Comparison of ENCODE assay signal across 8 cellular contexts in the genomic region with DNA sequence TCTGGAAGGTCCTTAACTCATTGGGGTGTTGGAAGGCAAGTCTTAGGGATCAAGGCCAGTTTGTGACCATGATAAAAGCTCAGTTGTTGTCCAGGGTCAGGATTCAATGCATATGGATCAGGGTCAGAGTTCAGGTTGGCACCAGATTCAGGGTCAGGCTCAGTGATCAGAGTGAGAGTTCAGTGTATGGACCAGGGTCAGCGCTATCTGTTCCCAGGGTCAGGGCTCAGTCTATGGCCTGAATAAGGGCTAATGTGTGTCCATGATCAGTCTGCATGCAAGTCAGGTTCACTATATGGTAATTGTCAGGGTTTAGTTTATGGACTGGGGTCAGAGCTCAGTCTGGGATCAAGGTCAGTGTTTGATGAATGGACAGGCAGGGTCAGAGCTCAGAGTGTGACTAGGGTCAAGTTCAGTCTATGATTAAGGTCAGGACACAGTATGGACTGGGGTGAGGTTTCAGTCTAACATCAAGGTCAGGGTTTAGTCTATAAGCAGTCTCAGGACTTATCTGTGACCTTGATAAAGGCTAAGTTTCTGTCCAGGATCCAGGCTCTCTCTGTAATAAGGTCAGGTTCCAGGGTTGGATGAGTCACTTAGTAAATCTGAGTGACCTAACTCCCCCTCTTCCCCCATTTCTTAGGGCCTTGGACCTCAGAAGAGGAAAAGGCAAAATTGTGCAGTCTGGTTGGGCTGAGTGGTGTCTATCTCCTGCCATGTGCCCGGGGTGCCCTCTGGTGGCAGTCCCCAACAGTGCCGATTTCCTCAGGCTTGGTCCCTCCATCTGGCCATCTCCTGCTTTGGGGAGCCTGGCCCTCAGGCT. TPM values are rescaled to one million over a fixed set of nuclear protein-coding genes. Genes with fewer than 3 reads are reported as not detected.
DNase-seq lines count a peak whose midpoint lies in the region; ATAC-seq lines count a peak whose summit lies in the region.

No MANE protein-coding gene starts in this region.

- no peaks in the 10 kb centered on the region for H3K9me3 ChIP-seq in adipocyte (ENCODE audit: control insufficient read depth, low read length)

- H3K36me3 ChIP-seq in adipocyte (ENCODE audit: control insufficient read depth, insufficient read depth, low read length, severe bottlenecking), result no peaks in the 10 kb centered on the region

- ATAC-seq in GM18909 (IDR thresholded peaks at IDR 0.05; ENCODE audit: poor library complexity, unreplicated experiment), result peak; percentile 65
- ATAC-seq in left cardiac atrium, result peak; percentile 79 to 86
- ATAC-seq in HG03571 (IDR thresholded peaks at IDR 0.05; ENCODE audit: unreplicated experiment), result no peak

- no peak overlapping the region for H3K4me3 ChIP-seq in adipocyte (ENCODE audit: low read length)

- H3K4me1 ChIP-seq in adipocyte (ENCODE audit: control insufficient read depth, insufficient read depth, low read length), result peaks cover 11% of the 10 kb centered on the region

- peaks cover 65% of the 10 kb centered on the region for H3K27me3 ChIP-seq in adipocyte (replicated peaks; ENCODE audit: control insufficient read depth, insufficient read depth, low read length)

- DNase-seq in AG20443 (ENCODE audit: low spot score), result peak; percentile 92
- peak; percentile 76 for DNase-seq in MV-4-11 (lab: John Stamatoyannopoulos, UW)
- peak; percentile 44 for DNase-seq in T follicular helper cell (ENCODE audit: low read depth)
- peak; percentile 92 for DNase-seq in adipocyte (ENCODE audit: low read depth)
- DNase-seq in left cardiac atrium, result peak; percentile 79
- DNase-seq in retina, result peak; percentile 88

- intact Hi-C loops in left cardiac atrium (cut with DNase I), result loop anchor here (1.0 to 10.0 kb wide), 6 partner anchors 50 to 123 kb away; no protein-coding TSS in a partner anchor

- H3K9ac ChIP-seq in adipocyte (ENCODE audit: low read length), result no peak overlapping the region

RNA-seq across cellular contexts. Expression of a gene that starts 23.8 kb away (rescaled TPM):
- total RNA-seq in left cardiac atrium, result not detected

RNA-seq across cellular contexts. Expression of a gene that starts 38.0 kb away (rescaled TPM):
- not detected for total RNA-seq in left cardiac atrium
